ENCODE assay signal across 9 cellular contexts in genomic region chr13:94433055-94433947, GRCh38. TPM values are rescaled to one million over a fixed set of nuclear protein-coding genes. Genes with fewer than 3 reads are reported as not detected.
DNase-seq lines count a peak whose midpoint lies in the region; ATAC-seq and TF ChIP-seq lines count a peak whose summit lies in the region.
"Had no signal": no experiment of that assay in that cellular context is flagged by ENCODE, and none has a peak within 500 bp of the region (broad histone marks: within the 10 kb centered on the region; RNA-seq: fewer than 3 reads in every experiment).

No MANE protein-coding gene starts in this region.

- no peaks in the 10 kb centered on the region for H3K4me1 Mint-ChIP-seq in CD4-positive, alpha-beta T cell (ENCODE audit: low read depth)

- peak; percentile 73 for ATAC-seq in GM18861 (IDR thresholded peaks at IDR 0.05; ENCODE audit: unreplicated experiment)
- peak; percentile 77 for ATAC-seq in HG02884 (IDR thresholded peaks at IDR 0.05; ENCODE audit: unreplicated experiment)
- no peak for ATAC-seq in CD4-positive, alpha-beta T cell (ENCODE audit: poor library complexity)
- ATAC-seq in HG03439 (IDR thresholded peaks at IDR 0.05; ENCODE audit: unreplicated experiment), result no peak

- no peak overlapping the region for H3K4me3 Mint-ChIP-seq in CD4-positive, alpha-beta T cell

- 61 to 67% (median 66%) methylated on average over 18 of the region's 18 CpGs for WGBS in spleen, 5 donors

- H3K27me3 ChIP-seq in CD4-positive, alpha-beta T cell (ENCODE audit: control insufficient read depth, insufficient read depth, low read length), result no peaks in the 10 kb centered on the region
- no peaks in the 10 kb centered on the region for H3K27me3 ChIP-seq in spleen (replicated peaks in 1 of 7)
- H3K27me3 ChIP-seq: pancreas had no signal

- TF ChIP-seq POLR2A in spleen (IDR thresholded peaks at IDR 0.05), result no peak

- no peak overlapping the region for H3K27ac Mint-ChIP-seq in CD4-positive, alpha-beta T cell

- H3K4me3 ChIP-seq in spleen, result no peak overlapping the region
- H3K4me3 ChIP-seq: pancreas had no signal

- DNase-seq in NCI-H526 (lab: John Stamatoyannopoulos, UW) (peak; percentile 96), iPS-NIHi11 (ENCODE audit: low spot score) (peak; percentile 38), spleen (no peak), T1000 (lab: John Stamatoyannopoulos, UW) (no peak)
- DNase-seq in CD4-positive, alpha-beta T cell, result no peak
- DNase-seq: pancreas had no signal

- no peaks in the 10 kb centered on the region for H3K36me3 ChIP-seq in spleen
- H3K36me3 ChIP-seq: pancreas had no signal

- H3K27ac ChIP-seq in CD4-positive, alpha-beta T cell (ENCODE audit: low read depth, low read length), result no peak overlapping the region
- H3K27ac ChIP-seq in spleen, result no peak overlapping the region
- H3K27ac ChIP-seq: pancreas had no signal

- H3K4me1 ChIP-seq in spleen, result no peaks in the 10 kb centered on the region
- H3K4me1 ChIP-seq: pancreas had no signal

- intact Hi-C loops in CD4-positive, alpha-beta T cell (cut with DNase I, micrococcal nuclease), result loop anchor here in 1 of 2 experiments (10.0 kb wide), 1 partner anchor 972 kb away; no protein-coding TSS in a partner anchor
- intact Hi-C loops in spleen (cut with DNase I; ENCODE audit: low total_unique reads), result loop anchor here (5.0 kb wide), 1 partner anchor 184 kb away; no protein-coding TSS in a partner anchor

- no peaks in the 10 kb centered on the region for H3K9me3 ChIP-seq in CD4-positive, alpha-beta T cell (ENCODE audit: control insufficient read depth, low read length)
- no peaks in the 10 kb centered on the region for H3K9me3 ChIP-seq in spleen
- H3K9me3 ChIP-seq: pancreas had no signal

- TF ChIP-seq CTCF in CD4-positive, alpha-beta T cell (IDR thresholded peaks at IDR 0.05), result no peak
- no peak for TF ChIP-seq CTCF in spleen (IDR thresholded peaks at IDR 0.05 in 8 of 11, conservative IDR thresholded peaks at IDR 0.05 in 3 of 11)

- H3K36me3 Mint-ChIP-seq in CD4-positive, alpha-beta T cell (ENCODE audit: low read depth), result no peaks in the 10 kb centered on the region

- CTCF ChIA-PET in CD4-positive, alpha-beta T cell (lab: Charles Lee), result interaction anchor here (4.7 kb wide), 1 partner anchor 185 kb away, joined by 82 read pairs; no protein-coding TSS in a partner anchor

- H3K27me3 Mint-ChIP-seq in CD4-positive, alpha-beta T cell, result no peaks in the 10 kb centered on the region

- POLR2A ChIA-PET in CD4-positive, alpha-beta T cell (lab: Charles Lee), result interaction anchor here (1.1 to 1.5 kb wide), 2 partner anchors 116 to 184 kb away, joined by 4 to 5 read pairs; no protein-coding TSS in a partner anchor

- no peaks in the 10 kb centered on the region for H3K9me3 Mint-ChIP-seq in CD4-positive, alpha-beta T cell

RNA-seq across cellular contexts. Expression of gene DCT, which starts 46.2 kb away (rescaled TPM):
- total RNA-seq in CD4-positive, alpha-beta T cell, result under 1 TPM; 0.25 to 0.36 TPM
- total RNA-seq in spleen, result under 1 TPM in 5 of 7 donors, not detected in 2; 0.17 to 0.77 (median 0.32) TPM
- under 1 TPM; 0.02 to 0.09 (median 0.06) TPM for polyA plus RNA-seq in spleen

Comparison
In these comparisons a context has a peak if more than half of its experiments do, and no peak if none do; other contexts are left out.
1. ATAC-seq: peak in GM18861 (single experiment) and HG02884 (single experiment); none in CD4-positive, alpha-beta T cell (single experiment) and HG03439 (single experiment).
2. DNase-seq: peak in NCI-H526 (2 of 2) and iPS-NIHi11 (single experiment); none in CD4-positive, alpha-beta T cell (0 of 10), spleen (single experiment) and T1000 (single experiment).